ENCODE assay signal across 19 cellular contexts in the genomic region with DNA sequence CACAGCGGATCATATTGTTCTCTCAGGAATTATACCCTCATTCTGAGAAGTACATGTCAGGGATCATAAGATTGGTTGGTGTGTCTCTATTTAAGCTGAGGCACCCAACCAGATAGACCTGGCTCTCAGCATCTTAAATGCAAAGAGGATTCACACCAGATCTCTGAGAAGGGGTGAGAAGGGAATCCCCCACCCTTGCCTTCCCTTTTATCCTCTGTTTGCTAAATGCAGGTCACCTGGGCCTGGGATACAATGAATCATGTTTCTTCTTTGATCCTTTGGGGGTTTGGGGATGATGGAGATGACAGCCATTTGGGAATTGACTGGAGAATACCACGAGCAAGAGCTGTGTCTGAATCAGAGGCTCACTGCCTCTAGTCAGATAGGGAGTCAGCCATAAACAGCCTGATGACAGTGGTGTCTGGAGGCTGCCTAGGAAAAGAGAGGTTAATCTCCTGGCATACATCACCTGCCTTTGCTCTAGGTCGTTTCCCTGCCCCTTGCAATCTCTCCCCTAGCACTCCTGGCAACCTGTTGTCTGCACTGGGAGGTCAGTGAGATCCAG. TPM values are rescaled to one million over a fixed set of nuclear protein-coding genes. Genes with fewer than 3 reads are reported as not detected.
DNase-seq lines count a peak whose midpoint lies in the region; ATAC-seq lines count a peak whose summit lies in the region.
"Had no signal": no experiment of that assay in that cellular context is flagged by ENCODE, and none has a peak within 500 bp of the region (broad histone marks: within the 10 kb centered on the region; RNA-seq: fewer than 3 reads in every experiment).

No MANE protein-coding gene starts in this region.

- peaks cover 70% of the 10 kb centered on the region for H3K36me3 Mint-ChIP-seq in activated CD4-positive, alpha-beta T cell treated with anti-CD3 and anti-CD28 coated beads for 36 hours (ENCODE audit: low read depth)
- H3K36me3 Mint-ChIP-seq in activated naive CD4-positive, alpha-beta T cell treated with anti-CD3 and anti-CD28 coated beads, Interleukin-2, amount 50 U/mL, for 24 hours = peaks cover 12% of the 10 kb centered on the region
- no peaks in the 10 kb centered on the region for H3K36me3 Mint-ChIP-seq in activated T-helper 17 cell treated with anti-CD3 and anti-CD28 coated beads, Interleukin-2, amount 50 U/mL, for 72 hours (ENCODE audit: low read depth)
- peaks cover 73% of the 10 kb centered on the region for H3K36me3 Mint-ChIP-seq in stimulated activated memory B cell treated with anti-CD40 and anti-IgM and Interleukin-4, amounts not matched to agents 10 μg/mL and 1 μg/mL and 100 μg/mL, for 72 hours

- H3K4me3 Mint-ChIP-seq in activated CD4-positive, alpha-beta T cell treated with anti-CD3 and anti-CD28 coated beads for 36 hours = no peak overlapping the region
- H3K4me3 Mint-ChIP-seq in activated naive CD4-positive, alpha-beta T cell treated with anti-CD3 and anti-CD28 coated beads, Interleukin-2, amount 50 U/mL, for 24 hours = no peak overlapping the region
- H3K4me3 Mint-ChIP-seq in activated T-helper 17 cell treated with anti-CD3 and anti-CD28 coated beads, Interleukin-2, amount 50 U/mL, for 72 hours = no peak overlapping the region
- no peak overlapping the region for H3K4me3 Mint-ChIP-seq in stimulated activated memory B cell treated with anti-CD40 and anti-IgM and Interleukin-4, amounts not matched to agents 10 μg/mL and 1 μg/mL and 100 μg/mL, for 72 hours
- H3K4me3 Mint-ChIP-seq: HFFc6 had no signal

- no peaks in the 10 kb centered on the region for H3K9me3 Mint-ChIP-seq in activated CD4-positive, alpha-beta T cell treated with anti-CD3 and anti-CD28 coated beads for 36 hours (ENCODE audit: low read depth)
- H3K9me3 Mint-ChIP-seq in activated naive CD4-positive, alpha-beta T cell treated with anti-CD3 and anti-CD28 coated beads, Interleukin-2, amount 50 U/mL, for 24 hours = no peaks in the 10 kb centered on the region
- no peaks in the 10 kb centered on the region for H3K9me3 Mint-ChIP-seq in activated T-helper 17 cell treated with anti-CD3 and anti-CD28 coated beads, Interleukin-2, amount 50 U/mL, for 72 hours
- no peaks in the 10 kb centered on the region for H3K9me3 Mint-ChIP-seq in stimulated activated memory B cell treated with anti-CD40 and anti-IgM and Interleukin-4, amounts not matched to agents 10 μg/mL and 1 μg/mL and 100 μg/mL, for 72 hours
- H3K9me3 Mint-ChIP-seq: HFFc6 had no signal

- H3K27me3 Mint-ChIP-seq in activated CD4-positive, alpha-beta T cell treated with anti-CD3 and anti-CD28 coated beads for 36 hours = no peaks in the 10 kb centered on the region
- no peaks in the 10 kb centered on the region for H3K27me3 Mint-ChIP-seq in activated naive CD4-positive, alpha-beta T cell treated with anti-CD3 and anti-CD28 coated beads, Interleukin-2, amount 50 U/mL, for 24 hours
- no peaks in the 10 kb centered on the region for H3K27me3 Mint-ChIP-seq in activated T-helper 17 cell treated with anti-CD3 and anti-CD28 coated beads, Interleukin-2, amount 50 U/mL, for 72 hours
- no peaks in the 10 kb centered on the region for H3K27me3 Mint-ChIP-seq in stimulated activated memory B cell treated with anti-CD40 and anti-IgM and Interleukin-4, amounts not matched to agents 10 μg/mL and 1 μg/mL and 100 μg/mL, for 72 hours

- H3K27ac Mint-ChIP-seq in activated CD4-positive, alpha-beta T cell treated with anti-CD3 and anti-CD28 coated beads for 36 hours = peak overlapping the region; percentile 61
- peak overlapping the region; percentile 71 for H3K27ac Mint-ChIP-seq in activated naive CD4-positive, alpha-beta T cell treated with anti-CD3 and anti-CD28 coated beads, Interleukin-2, amount 50 U/mL, for 24 hours
- peak overlapping the region; percentile 80 for H3K27ac Mint-ChIP-seq in activated T-helper 17 cell treated with anti-CD3 and anti-CD28 coated beads, Interleukin-2, amount 50 U/mL, for 72 hours
- H3K27ac Mint-ChIP-seq in stimulated activated memory B cell treated with anti-CD40 and anti-IgM and Interleukin-4, amounts not matched to agents 10 μg/mL and 1 μg/mL and 100 μg/mL, for 72 hours = peak overlapping the region; percentile 31
- H3K27ac Mint-ChIP-seq: HFFc6 had no signal

- peaks cover 25% of the 10 kb centered on the region for H3K4me1 Mint-ChIP-seq in activated CD4-positive, alpha-beta T cell treated with anti-CD3 and anti-CD28 coated beads for 36 hours
- peaks cover 13% of the 10 kb centered on the region for H3K4me1 Mint-ChIP-seq in activated naive CD4-positive, alpha-beta T cell treated with anti-CD3 and anti-CD28 coated beads, Interleukin-2, amount 50 U/mL, for 24 hours
- H3K4me1 Mint-ChIP-seq in activated T-helper 17 cell treated with anti-CD3 and anti-CD28 coated beads, Interleukin-2, amount 50 U/mL, for 72 hours = peaks cover 17% of the 10 kb centered on the region
- no peaks in the 10 kb centered on the region for H3K4me1 Mint-ChIP-seq in stimulated activated memory B cell treated with anti-CD40 and anti-IgM and Interleukin-4, amounts not matched to agents 10 μg/mL and 1 μg/mL and 100 μg/mL, for 72 hours

- DNase-seq in activated CD4-positive, alpha-beta T cell treated with anti-CD3 and anti-CD28 coated beads for 36 hours = no peak
- DNase-seq in activated CD4-positive, alpha-beta T cell treated with anti-CD3 and anti-CD28 coated beads, Interleukin-2, amount 50 U/mL, for 48 hours = no peak
- DNase-seq in activated naive CD4-positive, alpha-beta T cell (lab: John Stamatoyannopoulos, UW) = no peak
- DNase-seq in DMS79 (lab: John Stamatoyannopoulos, UW) (no peak), SIG-M5 (lab: John Stamatoyannopoulos, UW) (no peak)
- DNase-seq: AML-193, COR-L47, GDM1, HFFc6, KBM-7, NCI-H1105 treated with DMSO at 0.1 percent for 48 hours, NCI-H1694 had no signal

- POLR2A ChIA-PET in activated CD4-positive, alpha-beta T cell treated with anti-CD3 and anti-CD28 coated beads for 36 hours (lab: Charles Lee) = interaction anchor here (1.0 kb wide), 1 partner anchor 16 kb away, joined by 3 read pairs; no protein-coding TSS in a partner anchor

- peak; percentile 37 for ATAC-seq in activated CD4-positive, alpha-beta T cell treated with anti-CD3 and anti-CD28 coated beads for 36 hours
- ATAC-seq in activated T-helper 17 cell treated with anti-CD3 and anti-CD28 coated beads, Interleukin-2, amount 50 U/mL, for 72 hours (replicated peaks) = peak; percentile 55
- no peak for ATAC-seq in stimulated activated memory B cell treated with anti-CD40 and anti-IgM and Interleukin-4, amounts not matched to agents 10 μg/mL and 1 μg/mL and 100 μg/mL, for 72 hours
- ATAC-seq: HepG2, Panc1 had no signal

- CTCF ChIA-PET in activated CD4-positive, alpha-beta T cell treated with anti-CD3 and anti-CD28 coated beads for 36 hours (lab: Charles Lee) = interaction anchor here (1.6 to 2.9 kb wide), 2 partner anchors 11 to 41 kb away, joined by 5 to 15 read pairs; no protein-coding TSS in a partner anchor

- intact Hi-C loops in activated CD4-positive, alpha-beta T cell treated with anti-CD3 and anti-CD28 coated beads for 36 hours (cut with DNase I, micrococcal nuclease) = no loop called here

RNA-seq across cellular contexts. Expression of a gene that starts 11.2 kb away (rescaled TPM):
- 10 to 100 TPM; 24.3 to 25.8 TPM for total RNA-seq in activated CD4-positive, alpha-beta T cell treated with anti-CD3 and anti-CD28 coated beads for 36 hours
- 10 to 100 TPM; 17.8 to 47.4 TPM for total RNA-seq in activated T-helper 17 cell treated with anti-CD3 and anti-CD28 coated beads, Interleukin-2, amount 50 U/mL, for 72 hours
- total RNA-seq: HepG2, HFFc6, NCI-H460 had no signal

RNA-seq across cellular contexts. Expression of a gene that starts 40.7 kb away (rescaled TPM):
- total RNA-seq in activated CD4-positive, alpha-beta T cell treated with anti-CD3 and anti-CD28 coated beads for 36 hours = 100 to 1,000 TPM; 131 to 174 TPM
- total RNA-seq in activated T-helper 17 cell treated with anti-CD3 and anti-CD28 coated beads, Interleukin-2, amount 50 U/mL, for 72 hours = 100 to 1,000 TPM; 152 to 189 TPM
- total RNA-seq: HepG2, NCI-H460 had no signal

RNA-seq across cellular contexts. Expression of a gene that starts 50.2 kb away (rescaled TPM):
- not detected for total RNA-seq in activated CD4-positive, alpha-beta T cell treated with anti-CD3 and anti-CD28 coated beads for 36 hours
- not detected for total RNA-seq in activated T-helper 17 cell treated with anti-CD3 and anti-CD28 coated beads, Interleukin-2, amount 50 U/mL, for 72 hours
- total RNA-seq: Daoy, HFFc6, NCI-H460 had no signal
